ENCODE assay signal across 8 cellular contexts in the genomic region with DNA sequence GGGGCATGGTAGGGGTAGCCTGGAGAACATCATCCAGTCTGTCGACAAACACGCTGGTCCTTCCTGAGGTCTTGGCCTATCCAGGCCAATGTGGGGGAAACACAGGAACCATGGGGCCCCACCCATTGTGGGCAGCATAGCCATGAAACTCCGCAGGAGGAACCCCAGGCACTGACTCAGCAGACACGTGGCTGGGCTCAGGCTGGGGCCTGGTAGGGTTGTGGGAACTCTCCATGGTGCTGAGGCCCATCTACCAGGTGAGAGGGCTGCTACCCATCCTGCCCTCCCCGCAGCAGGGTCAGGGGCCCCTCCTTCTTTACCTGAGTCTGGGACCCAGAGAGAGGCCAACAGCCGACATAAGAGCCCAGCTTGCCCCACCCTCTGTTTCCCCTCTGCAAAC. TPM values are rescaled to one million over a fixed set of nuclear protein-coding genes. Genes with fewer than 3 reads are reported as not detected.
A peak's percentile ranks its signal among the peaks of the same experiment; 100 is the strongest.
DNase-seq lines count a peak whose midpoint lies in the region; ATAC-seq, FAIRE-seq and TF ChIP-seq lines count a peak whose summit lies in the region.

No MANE protein-coding gene starts in this region.

- no peaks in the 10 kb centered on the region for H3K36me3 Mint-ChIP-seq in endothelial cell (ENCODE audit: low read depth, unreplicated experiment)
- H3K36me3 Mint-ChIP-seq in glutamatergic neuron (ENCODE audit: unreplicated experiment), result no peaks in the 10 kb centered on the region

- peaks cover 3% of the 10 kb centered on the region for H3K4me1 Mint-ChIP-seq in endothelial cell (ENCODE audit: unreplicated experiment)
- H3K4me1 Mint-ChIP-seq in glutamatergic neuron (ENCODE audit: low read depth, unreplicated experiment), result peaks cover 28% of the 10 kb centered on the region

- no peaks in the 10 kb centered on the region for H3K36me3 ChIP-seq in gastroesophageal sphincter

- no peak overlapping the region for H3K27ac ChIP-seq in gastroesophageal sphincter

- TF ChIP-seq EP300 in gastroesophageal sphincter (IDR thresholded peaks at IDR 0.05), result no peak

- no peak for TF ChIP-seq POLR2A in gastroesophageal sphincter (IDR thresholded peaks at IDR 0.05)

- H3K4me3 ChIP-seq in retinal pigment epithelial cell (ENCODE audit: low read length) (no peak overlapping the region), gastroesophageal sphincter (no peak overlapping the region)

- FAIRE-seq in HTR-8/SVneo (lab: Jason Lieb, UNC), result no peak

- H3K27me3 Mint-ChIP-seq in endothelial cell (ENCODE audit: unreplicated experiment), result peaks cover 12% of the 10 kb centered on the region
- peaks cover 15% of the 10 kb centered on the region for H3K27me3 Mint-ChIP-seq in glutamatergic neuron (ENCODE audit: unreplicated experiment)

- 37 to 40% methylated on average over 2 to 3 of the region's 6 CpGs for WGBS in gastroesophageal sphincter (ENCODE audit: low coverage in 1 of 2), 2 donors

- peaks cover 24% of the 10 kb centered on the region for H3K27me3 ChIP-seq in gastroesophageal sphincter

- no peaks in the 10 kb centered on the region for H3K9me3 Mint-ChIP-seq in endothelial cell (ENCODE audit: unreplicated experiment)
- peaks cover 3% of the 10 kb centered on the region for H3K9me3 Mint-ChIP-seq in glutamatergic neuron (ENCODE audit: unreplicated experiment)

- ATAC-seq in gastroesophageal sphincter, result no peak
- no peak for ATAC-seq in HG02973 (IDR thresholded peaks at IDR 0.05; ENCODE audit: unreplicated experiment)

- in situ Hi-C loops in ACHN (cut with HindIII; ENCODE audit: low pct_ligation_motif_present, low pct_unique_long_range_greater_than_20kb, low sequenced_read_pairs), result no loop called here

- H3K4me3 Mint-ChIP-seq in endothelial cell (ENCODE audit: unreplicated experiment) (no peak overlapping the region), glutamatergic neuron (ENCODE audit: unreplicated experiment) (no peak overlapping the region)

- DNase-seq in ACHN (peak; percentile 64), HTR-8/SVneo (ENCODE audit: insufficient read length, low spot score) (peak; percentile 66), endothelial cell (ENCODE audit: low spot score) (peak; percentile 56), retinal pigment epithelial cell (ENCODE audit: low read depth) (peak; percentile 13), glutamatergic neuron (no peak)
- peak; percentile 50 for DNase-seq in activated CD4-positive, CD25-positive, alpha-beta regulatory T cell treated with anti-CD3 and anti-CD28 coated beads, Interleukin-2, amount 50 U/mL, for 72 hours

- H3K27ac Mint-ChIP-seq in endothelial cell (ENCODE audit: unreplicated experiment), result no peak overlapping the region
- H3K27ac Mint-ChIP-seq in glutamatergic neuron (ENCODE audit: unreplicated experiment), result no peak overlapping the region

- H3K4me1 ChIP-seq in gastroesophageal sphincter, result no peaks in the 10 kb centered on the region

- TF ChIP-seq CTCF in endothelial cell (IDR thresholded peaks at IDR 0.05; ENCODE audit: unreplicated experiment) (no peak), retinal pigment epithelial cell (conservative IDR thresholded peaks at IDR 0.05; ENCODE audit: low read depth, low read length) (no peak), gastroesophageal sphincter (IDR thresholded peaks at IDR 0.05) (no peak), glutamatergic neuron (IDR thresholded peaks at IDR 0.05; ENCODE audit: partially characterized antibody, unreplicated experiment) (no peak)

- no peaks in the 10 kb centered on the region for H3K9me3 ChIP-seq in gastroesophageal sphincter

RNA-seq across cellular contexts. Expression of a gene that starts 22.6 kb away (rescaled TPM):
- total RNA-seq in endothelial cell (ENCODE audit: unreplicated experiment) (17.3 TPM), gastroesophageal sphincter (1 to 10 TPM in 1 of 4 donors, under 1 TPM in 3; 0.31 to 1.7 (median 0.66) TPM), glutamatergic neuron (ENCODE audit: unreplicated experiment) (5.0 TPM)

RNA-seq across cellular contexts. Expression of a gene that starts 41.6 kb away (rescaled TPM):
- total RNA-seq in endothelial cell (ENCODE audit: unreplicated experiment), result 4.0 TPM
- 10 to 100 TPM in 3 of 4 donors, 1 to 10 TPM in 1; 9.7 to 42.8 (median 25.3) TPM for total RNA-seq in gastroesophageal sphincter
- total RNA-seq in glutamatergic neuron (ENCODE audit: unreplicated experiment), result 13.0 TPM

RNA-seq across cellular contexts. Expression of a gene that starts 43.3 kb away (rescaled TPM):
- 10.9 TPM for total RNA-seq in endothelial cell (ENCODE audit: unreplicated experiment)
- total RNA-seq in gastroesophageal sphincter, result 10 to 100 TPM in 3 of 4 donors, 1 to 10 TPM in 1; 6.4 to 11.7 (median 11.4) TPM
- 21.1 TPM for total RNA-seq in glutamatergic neuron (ENCODE audit: unreplicated experiment)
